8 cellular contexts compared by ENCODE assay signal in the genomic region with DNA sequence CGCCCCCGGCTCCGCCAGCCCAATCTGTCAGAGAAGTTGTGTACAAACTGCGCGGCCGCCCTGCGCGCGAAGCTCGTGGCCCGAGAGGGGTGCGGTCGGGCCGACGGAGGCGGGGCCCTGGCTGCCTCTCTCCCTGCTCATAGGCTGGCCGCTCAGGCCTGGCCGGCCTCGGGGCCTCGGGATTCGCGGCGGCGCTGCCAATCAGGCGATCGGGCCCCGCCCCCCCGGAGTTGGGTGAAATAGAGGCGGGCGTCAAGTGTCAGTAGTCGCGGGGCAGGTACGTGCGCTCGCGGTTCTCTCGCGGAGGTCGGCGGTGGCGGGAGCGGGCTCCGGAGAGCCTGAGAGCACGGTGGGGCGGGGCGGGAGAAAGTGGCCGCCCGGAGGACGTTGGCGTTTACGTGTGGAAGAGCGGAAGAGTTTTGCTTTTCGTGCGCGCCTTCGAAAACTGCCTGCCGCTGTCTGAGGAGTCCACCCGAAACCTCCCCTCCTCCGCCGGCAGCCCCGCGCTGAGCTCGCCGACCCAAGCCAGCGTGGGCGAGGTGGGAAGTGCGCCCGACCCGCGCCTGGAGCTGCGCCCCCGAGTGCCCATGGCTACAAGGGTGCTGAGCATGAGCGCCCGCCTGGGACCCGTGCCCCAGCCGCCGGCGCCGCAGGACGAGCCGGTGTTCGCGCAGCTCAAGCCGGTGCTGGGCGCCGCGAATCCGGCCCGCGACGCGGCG. TPM values are rescaled to one million over a fixed set of nuclear protein-coding genes. Genes with fewer than 3 reads are reported as not detected.
DNase-seq lines count a peak whose midpoint lies in the region; ATAC-seq and TF ChIP-seq lines count a peak whose summit lies in the region.

Gene KLF5, plus strand, starts transcription at position 265 of the 719 bp plus-strand sequence. Its CDS starts 323 bp downstream, at position 588.

- peak in 2 of 4 donors; percentile 94 to 98 for TF ChIP-seq POLR2A in stomach (IDR thresholded peaks at IDR 0.05)

- H3K4me1 Mint-ChIP-seq in GM23338 = peaks cover 52% of the 10 kb centered on the region
- peaks cover 25% of the 10 kb centered on the region for H3K4me1 Mint-ChIP-seq in neural crest cell

- H3K4me3 ChIP-seq in GM23338 (peak within 1 kb of the TSS; percentile 58), Karpas-422 (ENCODE audit: low read length) (peak within 1 kb of the TSS; percentile 71), fibroblast of villous mesenchyme (ENCODE audit: low read depth, low read length) (peak within 1 kb of the TSS; percentile 83), stomach (peak within 1 kb of the TSS; percentile 69 to 90 (median 82))

- no peaks in the 10 kb centered on the region for H3F3A ChIP-seq in GM23338 (replicated peaks; ENCODE audit: low read depth)

- H3K36me3 Mint-ChIP-seq in GM23338 (ENCODE audit: low read depth) = peaks cover 4% of the 10 kb centered on the region
- H3K36me3 Mint-ChIP-seq in neural crest cell (ENCODE audit: low read depth) = no peaks in the 10 kb centered on the region

- H3K36me3 ChIP-seq in GM23338 (ENCODE audit: insufficient read depth) = no peaks in the 10 kb centered on the region
- H3K36me3 ChIP-seq in Karpas-422 (ENCODE audit: insufficient read depth, low read length) = no peaks in the 10 kb centered on the region
- H3K36me3 ChIP-seq in stomach = peaks cover 0 to 10% (median 3%) of the 10 kb centered on the region in 4 donors

- no peaks in the 10 kb centered on the region for H3K9me2 ChIP-seq in GM23338 (ENCODE audit: insufficient read depth)
- H3K9me2 ChIP-seq in Karpas-422 (replicated peaks; ENCODE audit: insufficient read depth, low read length) = no peaks in the 10 kb centered on the region

- peak within 1 kb of the TSS; percentile 84 for H3K4me2 ChIP-seq in GM23338
- peak within 1 kb of the TSS; percentile 70 for H3K4me2 ChIP-seq in Karpas-422 (ENCODE audit: low read depth, low read length, poor library complexity, severe bottlenecking)

- H3K9ac ChIP-seq in Karpas-422 (ENCODE audit: low read length) = peak within 1 kb of the TSS; percentile 61

- peak within 1 kb of the TSS; percentile 83 for H3K4me3 Mint-ChIP-seq in GM23338
- peak within 1 kb of the TSS; percentile 91 for H3K4me3 Mint-ChIP-seq in neural crest cell

- H3K27me3 Mint-ChIP-seq in GM23338 (ENCODE audit: insufficient read depth, low read depth, poor library complexity) (peaks cover 45% of the 10 kb centered on the region), neural crest cell (ENCODE audit: low read depth) (peaks cover 79% of the 10 kb centered on the region)

- no peak for TF ChIP-seq EP300 in stomach (IDR thresholded peaks at IDR 0.05)

- peak; percentile 96 for DNase-seq in EL
- peak; percentile 97 for DNase-seq in GM23338 (ENCODE audit: low spot score)
- DNase-seq in Karpas-422 = peak; percentile 97
- DNase-seq in RWPE1 (ENCODE audit: low spot score) = peak; percentile 97
- DNase-seq in activated effector memory CD4-positive, alpha-beta T cell treated with Interleukin-2 at 50 U/mL for 16 hours = peak; percentile 96
- DNase-seq in fibroblast of villous mesenchyme (ENCODE audit: low read depth) = peak; percentile 95
- peak; percentile 91 for DNase-seq in neural crest cell (ENCODE audit: low read depth, low spot score)
- DNase-seq in stomach = peak; percentile 99

- H3K27me3 ChIP-seq in GM23338 (ENCODE audit: insufficient read depth) = peaks cover 60% of the 10 kb centered on the region
- no peaks in the 10 kb centered on the region for H3K27me3 ChIP-seq in Karpas-422 (ENCODE audit: low read length)
- peaks cover 0 to 9% (median 0%) of the 10 kb centered on the region in 3 donors for H3K27me3 ChIP-seq in stomach

- POLR2A ChIA-PET in RWPE1 (lab: Yijun Ruan, JAX; ENCODE audit: low non-redundant PET) = interaction anchor here (0.6 to 1.1 kb wide), 3 partner anchors 96 to 331 kb away, joined by 3 read pairs; no protein-coding TSS in a partner anchor

- H4K20me1 ChIP-seq in GM23338 (replicated peaks; ENCODE audit: insufficient read depth) = no peaks in the 10 kb centered on the region
- no peaks in the 10 kb centered on the region for H4K20me1 ChIP-seq in Karpas-422 (ENCODE audit: insufficient read depth, low read depth, low read length)

- TF ChIP-seq CTCF in GM23338 (conservative IDR thresholded peaks at IDR 0.05; ENCODE audit: low read depth in 2 of 2) (no peak), RWPE1 (conservative IDR thresholded peaks at IDR 0.05; ENCODE audit: low read depth) (no peak), fibroblast of villous mesenchyme (IDR thresholded peaks at IDR 0.05; ENCODE audit: insufficient read depth, low read depth, low read length) (no peak), neural crest cell (conservative IDR thresholded peaks at IDR 0.05) (no peak), stomach (IDR thresholded peaks at IDR 0.05) (no peak)

- H3K27ac Mint-ChIP-seq in GM23338 (no peak within 1 kb of the TSS), neural crest cell (ENCODE audit: unreplicated experiment) (no peak within 1 kb of the TSS)

- H2AFZ ChIP-seq in GM23338 (peak within 1 kb of the TSS; percentile 76; the same call in 1 of the 2 replicates), Karpas-422 (ENCODE audit: low read length) (peak within 1 kb of the TSS; percentile 95)

- CTCF ChIA-PET in RWPE1 (lab: Yijun Ruan, JAX) = interaction anchor here (0.6 to 0.8 kb wide), 2 partner anchors 12 to 104 kb away, joined by 3 to 4 read pairs; no protein-coding TSS in a partner anchor

- H3K27ac ChIP-seq in GM23338 (ENCODE audit: low read depth) (no peak within 1 kb of the TSS), Karpas-422 (ENCODE audit: low read length) (no peak within 1 kb of the TSS), RWPE1 (peak within 1 kb of the TSS; percentile 93), stomach (peak within 1 kb of the TSS; percentile 87 to 95 (median 91))

- H3K4me1 ChIP-seq in GM23338 (ENCODE audit: insufficient read depth) (peaks cover 31% of the 10 kb centered on the region; the same call in 1 of the 2 replicates), Karpas-422 (ENCODE audit: low read length) (peaks cover 21% of the 10 kb centered on the region), stomach (peaks cover under 1 to 26% (median 18%) of the 10 kb centered on the region in 4 donors)

- H3K9me3 Mint-ChIP-seq in GM23338 (no peaks in the 10 kb centered on the region; the same call in 2 of the 3 replicates), neural crest cell (no peaks in the 10 kb centered on the region)

- intact Hi-C loops in stomach (cut with DNase I; ENCODE audit: low total_unique reads) = no loop called here

- H3K79me2 ChIP-seq in GM23338 (replicated peaks; ENCODE audit: insufficient read depth) (no peaks in the 10 kb centered on the region), Karpas-422 (ENCODE audit: low read length) (no peaks in the 10 kb centered on the region)

- peak; percentile 95 for ATAC-seq in GM23338

- WGBS in stomach, 5 donors = 0 to 1% (median 0%) methylated on average over 24 to 93 of the region's 93 CpGs

- H3K9me3 ChIP-seq in Karpas-422 (ENCODE audit: low read length) = no peaks in the 10 kb centered on the region
- H3K9me3 ChIP-seq in stomach = no peaks in the 10 kb centered on the region

TF ChIP-seq in GM23338, 12 proteins besides CTCF, POLR2A, EP300 and RAD21:
- peak; percentile 70 for TF ChIP-seq POLR2AphosphoS5 (IDR thresholded peaks at IDR 0.05; ENCODE audit: low read depth)
- TF ChIP-seq NANOG (IDR thresholded peaks at IDR 0.05; ENCODE audit: borderline replicate concordance) = no peak

RNA-seq across cellular contexts. Expression of gene KLF5, which starts in this region (rescaled TPM):
- 0.66 and 1.5 TPM in 2 replicates for total RNA-seq in GM23338 (2014; rRNA removed; shearing (Covaris generic))
- polyA plus RNA-seq in GM23338 (2016; fragmentation: Nextera tagmentation; extraction: Ambion mirVana) = 1.7 and 1.8 TPM in 2 replicates
- 1.9 and 2.3 TPM in 2 replicates for total RNA-seq in Karpas-422 (2014; rRNA removed; shearing (Covaris generic); ENCODE audit: low replicate concordance)
- total RNA-seq in fibroblast of villous mesenchyme = 6.1 and 15.1 TPM in 2 replicates
- 0.44 and 0.68 TPM in 2 replicates for total RNA-seq in neural crest cell
- total RNA-seq in stomach = 100 to 1,000 TPM in 1 of 5 donors, 10 to 100 TPM in 4; 35.7 to 585 (median 73.9) TPM
- polyA plus RNA-seq in stomach = 100 to 1,000 TPM in 1 of 3 donors, 10 to 100 TPM in 2; 23.7 to 104 (median 82.3) TPM

Comparison
In these comparisons a context has a peak if more than half of its experiments do, and no peak if none do; other contexts are left out.
1. Peak in DNase-seq in neural crest cell; RNA of the gene not detected or under 1 TPM.
2. H3K27ac ChIP-seq: peak in RWPE1 (single experiment) and stomach (5 of 5); none in GM23338 (single experiment) and Karpas-422 (single experiment).
3. Peak in every context shown above with its lines, with median percentiles within 50 percentile points of each other: DNase-seq and H3K4me3 ChIP-seq.